ENCODE assay signal across 22 cellular contexts in genomic region chr12:41636658-41637057, GRCh38.
"Had no signal": no experiment of that assay in that cellular context is flagged by ENCODE, and none has a peak within 500 bp of the region (broad histone marks: within the 10 kb centered on the region; RNA-seq: fewer than 3 reads in every experiment).

No MANE protein-coding gene starts in this region.

- H3K4me1 ChIP-seq: colonic mucosa, left ventricle myocardium inferior, lower lobe of right lung, neural progenitor cell, testis, tibial nerve had no signal

- DNase-seq: colonic mucosa; dermis blood vessel endothelial cell; foreskin melanocyte; head of caudate nucleus; kidney; left cardiac atrium; left ventricle myocardium inferior; lower lobe of right lung; midbrain; nucleus accumbens; ovary; right cardiac atrium; stimulated activated CD4-positive, alpha-beta T cell treated with anti-CD3 and anti-CD28 coated beads, Interleukin-4, amount 100 ng/mL, for 1 hour; testis had no signal

- H3K27ac ChIP-seq: colonic mucosa, left ventricle myocardium inferior, lower lobe of right lung, neural progenitor cell, ovary, testis, tibial nerve had no signal

- H3K79me2 ChIP-seq: hepatocyte had no signal

- ATAC-seq: left cardiac atrium; lower lobe of right lung; natural killer cell treated with Interleukin-12 subunit alpha and Interleukin-12 subunit beta and Interleukin-15 and Interleukin-18, amount 100 ng/mL, for 72 hours; right cardiac atrium; stimulated activated memory B cell treated with anti-CD40 and anti-IgM and Interleukin-4, amounts not matched to agents 10 μg/mL and 1 μg/mL and 100 μg/mL, for 72 hours had no signal

- H3K9ac ChIP-seq: neural progenitor cell had no signal

- H3K9me3 Mint-ChIP-seq: stimulated activated naive CD8-positive, alpha-beta T cell treated with anti-CD3 and anti-CD28 coated beads, Interleukin-15, Interleukin-2, amounts not matched to agents 100 ng/mL and 50 ng/mL, for 24 hours had no signal

- H3K9me3 ChIP-seq: colonic mucosa, lower lobe of right lung, ovary, testis had no signal

- H3K4me2 ChIP-seq: hepatocyte, neural progenitor cell had no signal

- FAIRE-seq: kidney had no signal

- H2AFZ ChIP-seq: hepatocyte, neural progenitor cell had no signal

- H3K27me3 ChIP-seq: colonic mucosa, hepatocyte, neural progenitor cell, ovary, testis, tibial nerve had no signal

- H3K36me3 ChIP-seq: colonic mucosa, left ventricle myocardium inferior, lower lobe of right lung, neural progenitor cell, ovary, tibial nerve had no signal

- H3K36me3 Mint-ChIP-seq: memory B cell; natural killer cell treated with Interleukin-12 subunit alpha and Interleukin-12 subunit beta and Interleukin-15 and Interleukin-18, amount 100 ng/mL, for 72 hours; stimulated activated memory B cell treated with anti-CD40 and anti-IgM and Interleukin-4, amounts not matched to agents 10 μg/mL and 1 μg/mL and 100 μg/mL, for 72 hours had no signal

- H3K4me1 Mint-ChIP-seq: memory B cell; stimulated activated memory B cell treated with anti-CD40 and anti-IgM and Interleukin-4, amounts not matched to agents 10 μg/mL and 1 μg/mL and 100 μg/mL, for 72 hours had no signal

- H3K27me3 Mint-ChIP-seq: memory B cell; natural killer cell treated with Interleukin-12 subunit alpha and Interleukin-12 subunit beta and Interleukin-15 and Interleukin-18, amount 100 ng/mL, for 72 hours; progenitor cell of endocrine pancreas; stimulated activated memory B cell treated with anti-CD40 and anti-IgM and Interleukin-4, amounts not matched to agents 10 μg/mL and 1 μg/mL and 100 μg/mL, for 72 hours; stimulated activated naive CD8-positive, alpha-beta T cell treated with anti-CD3 and anti-CD28 coated beads, Interleukin-15, Interleukin-2, amounts not matched to agents 100 ng/mL and 50 ng/mL, for 24 hours had no signal

- H3K27ac Mint-ChIP-seq: memory B cell; natural killer cell treated with Interleukin-12 subunit alpha and Interleukin-12 subunit beta and Interleukin-15 and Interleukin-18, amount 100 ng/mL, for 72 hours; neural progenitor cell; progenitor cell of endocrine pancreas; stimulated activated memory B cell treated with anti-CD40 and anti-IgM and Interleukin-4, amounts not matched to agents 10 μg/mL and 1 μg/mL and 100 μg/mL, for 72 hours; stimulated activated naive CD8-positive, alpha-beta T cell treated with anti-CD3 and anti-CD28 coated beads, Interleukin-15, Interleukin-2, amounts not matched to agents 100 ng/mL and 50 ng/mL, for 24 hours had no signal

- H3K4me3 ChIP-seq: colonic mucosa, hepatocyte, left ventricle myocardium inferior, lower lobe of right lung, neural progenitor cell, ovary, testis, tibial nerve had no signal

- H3K4me3 Mint-ChIP-seq: memory B cell; natural killer cell treated with Interleukin-12 subunit alpha and Interleukin-12 subunit beta and Interleukin-15 and Interleukin-18, amount 100 ng/mL, for 72 hours; neural progenitor cell; stimulated activated memory B cell treated with anti-CD40 and anti-IgM and Interleukin-4, amounts not matched to agents 10 μg/mL and 1 μg/mL and 100 μg/mL, for 72 hours; stimulated activated naive CD8-positive, alpha-beta T cell treated with anti-CD3 and anti-CD28 coated beads, Interleukin-15, Interleukin-2, amounts not matched to agents 100 ng/mL and 50 ng/mL, for 24 hours had no signal
